In the genomic region with DNA sequence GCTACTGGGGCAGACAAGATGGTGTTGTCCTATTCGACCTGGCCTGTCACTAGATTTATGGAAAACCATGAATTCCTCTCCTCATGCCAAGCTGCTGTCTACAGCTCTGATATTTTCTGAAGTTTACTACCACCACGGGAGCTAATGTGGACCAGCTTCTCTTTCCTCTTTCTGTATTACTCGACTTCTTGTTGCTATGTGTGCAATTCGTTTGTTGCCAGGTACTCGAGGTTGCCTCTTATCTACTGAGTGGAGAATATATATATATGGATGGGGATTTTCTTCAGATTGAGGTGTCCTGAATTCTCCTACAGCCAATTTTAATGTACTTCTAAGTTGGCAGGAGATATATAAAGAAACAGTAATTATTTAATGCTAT, we compare ENCODE assay signal across 1 cellular context.
TF ChIP-seq lines count a peak whose summit lies in the region.

No MANE protein-coding gene starts in this region.

TF ChIP-seq in WTC11, 78 proteins besides CTCF, POLR2A, EP300 and RAD21 (continued from another document):
- no peak for TF ChIP-seq ZNF317 (CRISPR knock-in tag; IDR thresholded peaks at IDR 0.05; ENCODE audit: borderline replicate concordance, low read depth)
- TF ChIP-seq ETV6 (CRISPR knock-in tag; IDR thresholded peaks at IDR 0.05): no peak
- TF ChIP-seq, protein P1, sequence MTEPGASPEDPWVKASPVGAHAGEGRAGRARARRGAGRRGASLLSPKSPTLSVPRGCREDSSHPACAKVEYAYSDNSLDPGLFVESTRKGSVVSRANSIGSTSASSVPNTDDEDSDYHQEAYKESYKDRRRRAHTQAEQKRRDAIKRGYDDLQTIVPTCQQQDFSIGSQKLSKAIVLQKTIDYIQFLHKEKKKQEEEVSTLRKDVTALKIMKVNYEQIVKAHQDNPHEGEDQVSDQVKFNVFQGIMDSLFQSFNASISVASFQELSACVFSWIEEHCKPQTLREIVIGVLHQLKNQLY (CRISPR knock-in tag; IDR thresholded peaks at IDR 0.05): no peak
- TF ChIP-seq, protein P2, sequence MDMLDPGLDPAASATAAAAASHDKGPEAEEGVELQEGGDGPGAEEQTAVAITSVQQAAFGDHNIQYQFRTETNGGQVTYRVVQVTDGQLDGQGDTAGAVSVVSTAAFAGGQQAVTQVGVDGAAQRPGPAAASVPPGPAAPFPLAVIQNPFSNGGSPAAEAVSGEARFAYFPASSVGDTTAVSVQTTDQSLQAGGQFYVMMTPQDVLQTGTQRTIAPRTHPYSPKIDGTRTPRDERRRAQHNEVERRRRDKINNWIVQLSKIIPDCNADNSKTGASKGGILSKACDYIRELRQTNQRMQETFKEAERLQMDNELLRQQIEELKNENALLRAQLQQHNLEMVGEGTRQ (CRISPR knock-in tag; IDR thresholded peaks at IDR 0.05): no peak
- TF ChIP-seq, protein P3, sequence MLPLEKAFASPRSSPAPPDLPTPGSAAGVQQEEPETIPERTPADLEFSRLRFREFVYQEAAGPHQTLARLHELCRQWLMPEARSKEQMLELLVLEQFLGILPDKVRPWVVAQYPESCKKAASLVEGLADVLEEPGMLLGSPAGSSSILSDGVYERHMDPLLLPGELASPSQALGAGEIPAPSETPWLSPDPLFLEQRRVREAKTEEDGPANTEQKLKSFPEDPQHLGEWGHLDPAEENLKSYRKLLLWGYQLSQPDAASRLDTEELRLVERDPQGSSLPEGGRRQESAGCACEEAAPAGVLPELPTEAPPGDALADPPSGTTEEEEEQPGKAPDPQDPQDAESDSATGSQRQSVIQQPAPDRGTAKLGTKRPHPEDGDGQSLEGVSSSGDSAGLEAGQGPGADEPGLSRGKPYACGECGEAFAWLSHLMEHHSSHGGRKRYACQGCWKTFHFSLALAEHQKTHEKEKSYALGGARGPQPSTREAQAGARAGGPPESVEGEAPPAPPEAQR (CRISPR knock-in tag; IDR thresholded peaks at IDR 0.05): no peak
- TF ChIP-seq NFYB (CRISPR knock-in tag; conservative IDR thresholded peaks at IDR 0.05; ENCODE audit: low read depth): no peak
- no peak for TF ChIP-seq CREM (CRISPR knock-in tag; IDR thresholded peaks at IDR 0.05)
